Comparison of ENCODE assay signal across 1 cellular context in the genomic region with DNA sequence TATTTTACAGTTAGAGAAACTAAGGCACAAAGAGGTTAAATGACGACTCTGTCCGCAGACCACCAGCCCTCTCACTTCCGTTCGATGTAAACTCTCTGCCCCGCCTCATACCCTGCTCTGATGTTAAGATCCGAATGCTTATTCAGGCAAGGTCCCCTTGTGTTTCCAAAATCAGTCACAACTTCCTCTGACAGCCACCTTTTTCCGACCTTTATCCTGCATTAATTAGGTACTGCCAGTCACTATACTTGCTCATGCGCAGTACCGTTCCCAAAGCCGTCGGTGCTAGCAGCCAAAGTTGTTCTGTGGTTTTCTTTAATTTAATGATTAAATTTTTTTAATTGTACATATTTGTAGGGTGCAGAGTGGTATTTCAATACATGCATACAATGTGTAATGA.
TF ChIP-seq lines count a peak whose summit lies in the region.

No MANE protein-coding gene starts in this region.

TF ChIP-seq in K562, 482 proteins besides CTCF, POLR2A, EP300 and RAD21:
- peak; percentile 57 to 58; a peak in 3 of 4 replicates for TF ChIP-seq NRF1 (conservative IDR thresholded peaks at IDR 0.05 in 1 of 2, IDR thresholded peaks at IDR 0.05 in 1 of 2)
